ENCODE assay signal across 19 cellular contexts in the genomic region with DNA sequence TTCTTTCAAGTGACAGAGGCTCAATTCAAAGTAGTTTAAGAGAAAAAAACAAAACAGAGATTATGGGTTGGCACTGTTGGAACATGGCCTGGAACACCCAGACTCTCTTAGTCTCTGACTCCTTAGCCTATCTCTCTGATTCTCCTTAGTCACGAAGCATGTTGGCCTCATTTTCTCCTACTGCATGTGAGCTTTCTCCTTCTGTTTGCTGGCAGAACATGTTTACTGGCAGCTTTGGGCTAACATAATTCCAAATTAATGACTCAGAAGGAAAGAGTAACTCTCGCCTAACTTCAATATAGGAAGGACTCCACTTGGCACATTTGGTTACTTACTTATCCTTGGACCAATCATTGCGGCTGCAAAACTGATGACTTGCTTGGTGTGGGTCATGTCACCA. TPM values are rescaled to one million over a fixed set of nuclear protein-coding genes. Genes with fewer than 3 reads are reported as not detected.
DNase-seq lines count a peak whose midpoint lies in the region; ATAC-seq, FAIRE-seq and TF ChIP-seq lines count a peak whose summit lies in the region.
"Had no signal": no experiment of that assay in that cellular context is flagged by ENCODE, and none has a peak within 500 bp of the region (broad histone marks: within the 10 kb centered on the region; RNA-seq: fewer than 3 reads in every experiment).

No MANE protein-coding gene starts in this region.

- no peak overlapping the region for H2BK5ac ChIP-seq in H1 (ENCODE audit: low read depth, low read length)

- H3K4ac ChIP-seq in H1 (replicated peaks; ENCODE audit: insufficient read length, low read depth, low read length) = no peak overlapping the region

- no peak overlapping the region for H3K14ac ChIP-seq in H1 (ENCODE audit: insufficient read length)

- peaks cover 12% of the 10 kb centered on the region for H3K27me3 Mint-ChIP-seq in nephron progenitor cell (ENCODE audit: low read depth, poor library complexity)

- H2AK5ac ChIP-seq in H1 (ENCODE audit: low read depth, low read length) = no peak overlapping the region

- no peak for TF ChIP-seq CTCF in right atrium auricular region (IDR thresholded peaks at IDR 0.05)
- no peak for TF ChIP-seq CTCF in H1 (IDR thresholded peaks at IDR 0.05; ENCODE audit: control extremely low read depth in 1 of 3, insufficient read depth in 1 of 3, low read depth in 1 of 3, low read length in 3 of 3)
- no peak for TF ChIP-seq CTCF in nephron progenitor cell (IDR thresholded peaks at IDR 0.05)

- no peaks in the 10 kb centered on the region for H3K9me3 ChIP-seq in right cardiac atrium (ENCODE audit: control insufficient read depth, low read length)
- H3K9me3 ChIP-seq in right atrium auricular region = no peaks in the 10 kb centered on the region
- H3K9me3 ChIP-seq in H1 (ENCODE audit: insufficient read depth in 2 of 2, low read depth in 1 of 2, low read length in 1 of 2) = peaks cover 14 to 16% of the 10 kb centered on the region in 2 experiments; a peak in 3 of 4 replicates
- H3K9me3 ChIP-seq: A549 had no signal

- no peaks in the 10 kb centered on the region for H3K79me1 ChIP-seq in H1 (ENCODE audit: low read depth, low read length)

- no peak overlapping the region for H2BK15ac ChIP-seq in H1 (ENCODE audit: low read length)

- H3K18ac ChIP-seq in H1 (ENCODE audit: extremely low read depth, low read length) = no peak overlapping the region

- H3K27ac ChIP-seq in right cardiac atrium (ENCODE audit: low read length) = no peak overlapping the region
- no peak overlapping the region for H3K27ac ChIP-seq in right atrium auricular region
- no peak overlapping the region for H3K27ac ChIP-seq in H1 (ENCODE audit: low read depth, low read length)
- H3K27ac ChIP-seq: A549, C4-2B had no signal

- H3K56ac ChIP-seq in H1 (replicated peaks; ENCODE audit: insufficient read length, low read depth, low read length) = no peak overlapping the region

- ATAC-seq in right cardiac atrium = peak; percentile 50 to 51
- ATAC-seq: A549, SK-N-SH treated with all-trans-retinoic acid at 6 μM for 48 hours had no signal

- WGBS in right cardiac atrium = 64% methylated on average over 3 of the region's 3 CpGs
- 98% methylated on average over 3 of the region's 3 CpGs; no CpG with 5 or more reads in 1 of the 2 experiments for WGBS in H1 (ENCODE audit: extremely low coverage in 1 of 2, insufficient coverage in 1 of 2, insufficient read length in 1 of 2, insufficient replicate concordance in 2 of 2, low coverage in 1 of 2, low lambda C conversion rate in 2 of 2, missing lambda C conversion rate in 1 of 2), 2 experiments

- H4K20me1 ChIP-seq in H1 (replicated peaks in 1 of 2; ENCODE audit: control insufficient read depth in 1 of 2, insufficient read depth in 2 of 2, low read length in 2 of 2) = no peaks in the 10 kb centered on the region

- peaks cover 4% of the 10 kb centered on the region for H3K9me3 Mint-ChIP-seq in nephron progenitor cell

- H4K8ac ChIP-seq in H1 (ENCODE audit: extremely low read depth, insufficient read depth, low read length) = no peak overlapping the region

- FAIRE-seq in H1 (lab: Jason Lieb, UNC) = no peak
- FAIRE-seq: A549, GM12892, RCC 7860 had no signal

- H3K23me2 ChIP-seq in H1 (ENCODE audit: low read depth, low read length) = no peaks in the 10 kb centered on the region

- no peaks in the 10 kb centered on the region for H3K4me1 Mint-ChIP-seq in nephron progenitor cell

- TF ChIP-seq RAD21 in H1 (IDR thresholded peaks at IDR 0.05 in 1 of 2, conservative IDR thresholded peaks at IDR 0.05 in 1 of 2; ENCODE audit: low read depth in 2 of 2, low read length in 2 of 2) = no peak

- no peak for TF ChIP-seq POLR2A in H1 (IDR thresholded peaks at IDR 0.05; ENCODE audit: control extremely low read depth in 1 of 2, low read depth in 2 of 2, low read length in 2 of 2)

- no peak overlapping the region for H3K23ac ChIP-seq in H1 (ENCODE audit: insufficient read length)

- H3K4me3 ChIP-seq in right cardiac atrium (ENCODE audit: low read length) (no peak overlapping the region), right atrium auricular region (no peak overlapping the region), H1 (ENCODE audit: extremely low read depth in 1 of 4, insufficient read depth in 2 of 4, low read depth in 3 of 4, low read length in 4 of 4) (no peak overlapping the region)
- H3K4me3 ChIP-seq: A549 had no signal

- H3K27me3 ChIP-seq in right cardiac atrium (ENCODE audit: control insufficient read depth, insufficient read depth) (no peaks in the 10 kb centered on the region), right atrium auricular region (no peaks in the 10 kb centered on the region), H1 (replicated peaks in 1 of 4; ENCODE audit: control insufficient read depth in 3 of 4, extremely low read depth in 1 of 4, insufficient read depth in 3 of 4, low read length in 3 of 4) (no peaks in the 10 kb centered on the region)

- H2AFZ ChIP-seq in H1 (ENCODE audit: low read length) = peak overlapping the region; percentile 31; the same call in 1 of the 2 replicates

- no peaks in the 10 kb centered on the region for H3K79me2 ChIP-seq in H1 (ENCODE audit: control insufficient read depth in 1 of 2, insufficient read depth in 2 of 2, low read length in 2 of 2)

- DNase-seq in right cardiac atrium (no peak), right atrium auricular region (ENCODE audit: low spot score) (no peak), RKO (ENCODE audit: low spot score) (peak; percentile 2), H1 (ENCODE audit: low read depth in 1 of 2, low spot score in 2 of 2) (no peak), nephron progenitor cell (no peak), cerebellar cortex (ENCODE audit: low spot score) (no peak), NCI-H2171 (lab: John Stamatoyannopoulos, UW) (no peak), NK-92 (lab: John Stamatoyannopoulos, UW; ENCODE audit: unreplicated experiment) (no peak)
- DNase-seq: DND-41, GDM1, H7, NCI-H1417 treated with DMSO at 0.1 percent for 48 hours, NCI-H2029 treated with DMSO at 0.1 percent for 48 hours, SHP77 treated with DMSO at 0.1 percent for 48 hours had no signal

- H3K4me3 Mint-ChIP-seq in nephron progenitor cell = no peak overlapping the region

- H3K4me1 ChIP-seq in right cardiac atrium (ENCODE audit: control insufficient read depth, insufficient read depth, low read length) = no peaks in the 10 kb centered on the region
- H3K4me1 ChIP-seq in right atrium auricular region = no peaks in the 10 kb centered on the region
- H3K4me1 ChIP-seq in H1 (replicated peaks in 1 of 4; ENCODE audit: control insufficient read depth in 3 of 4, insufficient read depth in 4 of 4, low read length in 3 of 4) = no peaks in the 10 kb centered on the region
- H3K4me1 ChIP-seq: A549 had no signal

- no peak overlapping the region for H2BK20ac ChIP-seq in H1 (ENCODE audit: low read length)

- no peak overlapping the region for H3K4me2 ChIP-seq in H1 (ENCODE audit: insufficient read depth in 1 of 2, low read depth in 2 of 2, low read length in 2 of 2)
- H3K4me2 ChIP-seq: A549 had no signal

- POLR2A ChIA-PET in H1 (lab: Charles Lee; ENCODE audit: partially characterized antibody) = no interaction called here

- no peaks in the 10 kb centered on the region for H3K36me3 ChIP-seq in right atrium auricular region
- H3K36me3 ChIP-seq in H1 (ENCODE audit: control insufficient read depth in 2 of 4, insufficient read depth in 4 of 4, low read length in 3 of 4) = peaks cover 0 to 4% (median 0%) of the 10 kb centered on the region in 4 experiments; a peak in 1 of 8 replicates

- TF ChIP-seq EP300 in H1 (IDR thresholded peaks at IDR 0.05; ENCODE audit: borderline replicate concordance in 1 of 2, low read depth in 2 of 2, low read length in 2 of 2) = no peak

- no peak overlapping the region for H4K91ac ChIP-seq in H1 (replicated peaks; ENCODE audit: insufficient read length, low read length)

- CTCF ChIA-PET in H1 (lab: Charles Lee; ENCODE audit: partially characterized antibody) = interaction anchor here (0.7 kb wide), 1 partner anchor 65 kb away, joined by 3 read pairs; no protein-coding TSS in a partner anchor

- no peaks in the 10 kb centered on the region for H3K36me3 Mint-ChIP-seq in nephron progenitor cell (ENCODE audit: low read depth)

- intact Hi-C loops in right cardiac atrium (cut with DNase I) = no loop called here

- no peak overlapping the region for H4K5ac ChIP-seq in H1 (ENCODE audit: insufficient read length, low read depth, low read length)

- no peak overlapping the region for H2BK120ac ChIP-seq in H1 (replicated peaks; ENCODE audit: low read depth, low read length)

- no peak overlapping the region for H2BK12ac ChIP-seq in H1 (ENCODE audit: low read depth, low read length)

- no peak overlapping the region for H3K27ac Mint-ChIP-seq in nephron progenitor cell

- no peak overlapping the region for H3K9ac ChIP-seq in H1 (replicated peaks in 1 of 4; ENCODE audit: extremely low read depth in 1 of 4, low read depth in 3 of 4, low read length in 3 of 4)

TF ChIP-seq in H1, 55 proteins besides CTCF, POLR2A, EP300 and RAD21:
- TF ChIP-seq PHF8 (conservative IDR thresholded peaks at IDR 0.05; ENCODE audit: low read depth, low read length) = no peak
- no peak for TF ChIP-seq SIRT6 (IDR thresholded peaks at IDR 0.05; ENCODE audit: low read length)
- no peak for TF ChIP-seq ATF3 (IDR thresholded peaks at IDR 0.05; ENCODE audit: insufficient read depth, low read depth, low read length)
- no peak for TF ChIP-seq RXRA (IDR thresholded peaks at IDR 0.05; ENCODE audit: insufficient read depth, low read depth, low read length)
- no peak for TF ChIP-seq TAF7 (optimal IDR thresholded peaks at IDR 0.05; ENCODE audit: borderline replicate concordance, low read depth, low read length)
- no peak for TF ChIP-seq RBBP5 (IDR thresholded peaks at IDR 0.05; ENCODE audit: borderline replicate concordance, low read depth, low read length)
- TF ChIP-seq EZH2 (IDR thresholded peaks at IDR 0.05; ENCODE audit: low read depth, low read length, severe bottlenecking) = no peak
- no peak for TF ChIP-seq KDM1A (IDR thresholded peaks at IDR 0.05; ENCODE audit: borderline replicate concordance, low read length)

RNA-seq across cellular contexts. Expression of gene CCDC39, which starts 21.7 kb away (rescaled TPM):
- total RNA-seq in right cardiac atrium (not detected), right atrium auricular region (not detected)
- polyA plus RNA-seq in right cardiac atrium (not detected), H1 (2011; rRNA removed) (0.12 and 0.24 TPM in 2 replicates)
- total RNA-seq in H1 (2021; fragmentation: NEBNext Ultra II Directional; extraction: Animal tissue kit (Norgen Biotek cat#: 25700)) = 0.34 and 0.80 TPM in 2 replicates
- 0.37 TPM for polyA plus RNA-seq in H1 (2011; cell fraction: cytosol; rRNA removed)
- 0.16 TPM for polyA plus RNA-seq in H1 (2011; cell fraction: nucleus; rRNA removed)
- polyA plus RNA-seq in H1 (2012, experiment 1 of 2) = 0.23 to 0.95 TPM (median 0.59 TPM) in 4 replicates
- not detected for polyA plus RNA-seq in H1 (2012, experiment 2 of 2)
- 1.2 TPM for polyA plus RNA-seq in H1 (2013, experiment 1 of 2)
- polyA plus RNA-seq in H1 (2013, experiment 2 of 2) = 0.90 TPM
- 0.25 and 0.85 TPM in 2 replicates for polyA minus RNA-seq in H1 (2011; rRNA and poly(A)+ RNA removed)
- polyA minus RNA-seq in H1 (2011; cell fraction: cytosol; rRNA and poly(A)+ RNA removed) = 0.51 TPM
- 0.20 TPM for polyA minus RNA-seq in H1 (2011; cell fraction: nucleus; rRNA and poly(A)+ RNA removed)
- polyA plus RNA-seq: A549 had no signal
